In the genomic region with DNA sequence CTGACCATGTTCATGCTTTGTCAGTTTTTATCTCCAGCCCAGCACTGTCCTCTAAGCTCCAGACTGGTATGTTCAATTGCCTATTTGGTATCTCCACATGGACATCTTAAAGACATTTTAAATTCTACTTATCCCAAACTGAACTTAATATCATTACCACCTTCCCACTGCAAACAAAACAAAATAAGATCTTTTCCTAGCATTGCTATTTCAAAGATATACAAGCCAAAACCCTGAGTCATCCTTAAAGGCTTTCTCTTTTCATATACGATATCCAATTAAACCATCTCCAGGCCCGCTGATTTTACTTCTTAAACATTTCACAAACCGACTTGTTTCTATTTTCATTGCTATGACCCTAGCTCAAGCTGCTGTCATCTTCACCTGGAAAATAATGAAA, we compare ENCODE assay signal across 25 cellular contexts. TPM values are rescaled to one million over a fixed set of nuclear protein-coding genes. Genes with fewer than 3 reads are reported as not detected.
"Had no signal": no experiment of that assay in that cellular context is flagged by ENCODE, and none has a peak within 500 bp of the region (broad histone marks: within the 10 kb centered on the region; RNA-seq: fewer than 3 reads in every experiment).

No MANE protein-coding gene starts in this region.

- H3K27me3 Mint-ChIP-seq: dendritic cell treated with granulocyte-macrophage colony-stimulating factor and Interleukin-4, amounts not matched to agents 40 ng/mL and 50 ng/mL, for 4 days; effector memory CD8-positive, alpha-beta T cell had no signal

- H3K4me1 Mint-ChIP-seq: naive thymus-derived CD8-positive, alpha-beta T cell had no signal

- H3K36me3 Mint-ChIP-seq: naive thymus-derived CD8-positive, alpha-beta T cell had no signal

- DNase-seq: effector memory CD8-positive, alpha-beta T cell; erythroblast; foreskin melanocyte; head of caudate nucleus; left colon; left ventricle myocardium superior; naive thymus-derived CD8-positive, alpha-beta T cell; ovary; sigmoid colon; stimulated activated CD4-positive, alpha-beta T cell treated with anti-CD3 and anti-CD28 coated beads, Interleukin-2, amount 100 ng/mL, for 24 hours; stimulated activated CD4-positive, alpha-beta T cell treated with anti-CD3 and anti-CD28 coated beads, Interleukin-4, amount 100 ng/mL, for 4 hours; stimulated activated naive CD4-positive, alpha-beta T cell; stomach; substantia nigra; trophoblast cell had no signal

- H3K4me3 Mint-ChIP-seq: dendritic cell treated with granulocyte-macrophage colony-stimulating factor and Interleukin-4, amounts not matched to agents 40 ng/mL and 50 ng/mL, for 4 days; effector memory CD8-positive, alpha-beta T cell; naive thymus-derived CD8-positive, alpha-beta T cell had no signal

- ATAC-seq: effector memory CD8-positive, alpha-beta T cell; left colon; left ventricle myocardium superior; naive thymus-derived CD8-positive, alpha-beta T cell had no signal

- H3K4me3 ChIP-seq: hepatocyte, lung, ovary, right atrium auricular region, sigmoid colon, skin epidermis, stomach, thoracic aorta had no signal

- H3K9me3 Mint-ChIP-seq: dendritic cell treated with granulocyte-macrophage colony-stimulating factor and Interleukin-4, amounts not matched to agents 40 ng/mL and 50 ng/mL, for 4 days had no signal

- H3K27ac Mint-ChIP-seq: dendritic cell treated with granulocyte-macrophage colony-stimulating factor and Interleukin-4, amounts not matched to agents 40 ng/mL and 50 ng/mL, for 4 days; effector memory CD8-positive, alpha-beta T cell; naive thymus-derived CD8-positive, alpha-beta T cell had no signal

RNA-seq across cellular contexts. Expression of gene HS3ST5, which starts 35.1 kb away (rescaled TPM):
- total RNA-seq: left ventricle myocardium superior; mesenteric fat pad; mononuclear cell; naive thymus-derived CD8-positive, alpha-beta T cell; posterior vena cava; right atrium auricular region; thoracic aorta had no signal
- polyA plus RNA-seq: naive thymus-derived CD8-positive, alpha-beta T cell; neural cell; ovary had no signal
